ENCODE assay signal across 22 cellular contexts in genomic region chr19:56905616-56906015, GRCh38.
"Had no signal": no experiment of that assay in that cellular context is flagged by ENCODE, and none has a peak within 500 bp of the region (broad histone marks: within the 10 kb centered on the region; RNA-seq: fewer than 3 reads in every experiment).

No MANE protein-coding gene starts in this region.

- ATAC-seq: esophagus mucosa; foreskin keratinocyte; gastroesophageal sphincter; heart left ventricle; left cardiac atrium; left lung; left ventricle myocardium superior; lower lobe of right lung; mucosa of descending colon; naive thymus-derived CD8-positive, alpha-beta T cell had no signal

- H3K4me3 ChIP-seq: coronary artery, dorsolateral prefrontal cortex, esophagus squamous epithelium, gastroesophageal sphincter, heart left ventricle, hepatocyte, left lung, lower lobe of right lung, mucosa of descending colon had no signal

- H3K36me3 ChIP-seq: esophagus squamous epithelium, gastroesophageal sphincter, heart left ventricle, left lung, lower lobe of right lung had no signal

- DNase-seq: dermis blood vessel endothelial cell; dorsolateral prefrontal cortex; effector CD4-positive, alpha-beta T cell; effector memory CD4-positive, alpha-beta T cell; erythroblast; esophagus squamous epithelium; foreskin keratinocyte; heart left ventricle; hypothalamus; left cardiac atrium; left lung; left ventricle myocardium superior; lower lobe of right lung; mesenchymal stem cell; mucosa of descending colon; naive B cell; naive thymus-derived CD8-positive, alpha-beta T cell had no signal

- H3K27me3 ChIP-seq: esophagus squamous epithelium, foreskin keratinocyte, hepatocyte had no signal

- H3K27ac ChIP-seq: coronary artery, dorsolateral prefrontal cortex, epithelial cell of prostate, esophagus squamous epithelium, foreskin keratinocyte, gastroesophageal sphincter, heart left ventricle, hepatocyte, left lung, lower lobe of right lung had no signal
